8 cellular contexts compared by ENCODE assay signal in the genomic region with DNA sequence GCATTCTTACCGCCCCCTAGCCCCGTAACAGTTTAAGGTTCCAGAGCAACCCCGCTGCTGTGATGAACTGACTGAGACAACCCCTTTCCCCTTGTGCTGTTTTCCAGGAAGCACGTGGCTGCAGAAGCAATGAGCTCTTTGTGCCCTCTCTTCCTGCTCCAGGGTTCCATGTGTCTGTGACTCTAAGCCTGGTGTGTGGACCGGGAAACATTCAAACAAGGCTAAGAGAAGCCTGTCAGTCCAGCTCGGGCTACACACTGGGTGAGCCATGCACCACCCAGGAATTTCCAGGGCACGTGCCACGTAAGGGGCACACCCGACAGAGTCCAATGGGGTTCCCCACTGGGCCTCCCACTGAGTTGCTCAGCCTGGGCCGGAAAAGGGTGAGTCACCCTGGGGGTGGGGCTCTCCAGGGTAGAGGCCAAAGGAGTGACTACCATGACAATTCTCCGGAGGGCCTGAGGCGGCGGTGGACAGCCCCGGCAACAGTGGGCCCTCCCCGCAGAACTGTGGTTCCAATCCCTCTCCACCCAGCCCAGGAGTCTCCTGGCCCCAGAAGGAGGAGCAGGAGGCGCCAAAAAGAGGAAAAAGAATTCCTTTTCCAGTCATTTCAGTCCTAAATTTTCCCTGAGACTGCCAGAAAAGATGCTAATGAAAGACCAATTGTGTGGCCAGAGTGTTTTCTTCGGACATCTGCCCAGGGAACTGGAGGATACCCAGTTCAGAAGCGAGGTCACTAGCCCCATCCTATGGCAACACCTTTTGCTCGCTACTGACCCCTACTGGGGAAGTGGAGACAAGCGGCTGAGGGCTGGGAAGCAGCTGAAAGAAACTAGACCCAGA.
DNase-seq lines count a peak whose midpoint lies in the region; ATAC-seq and TF ChIP-seq lines count a peak whose summit lies in the region.

No MANE protein-coding gene starts in this region.

- H3K36me3 ChIP-seq in Karpas-422 (ENCODE audit: insufficient read depth, low read length) (no peaks in the 10 kb centered on the region), body of pancreas (replicated peaks in 1 of 2; ENCODE audit: insufficient read depth in 1 of 2, low read depth in 2 of 2) (no peaks in the 10 kb centered on the region), spleen (no peaks in the 10 kb centered on the region)

- ATAC-seq in body of pancreas = peak; percentile 86

- no peaks in the 10 kb centered on the region for H3K9me2 ChIP-seq in Karpas-422 (replicated peaks; ENCODE audit: insufficient read depth, low read length)

- DNase-seq in GOT3 (lab: John Stamatoyannopoulos, UW) (peak; percentile 89), Karpas-422 (peak; percentile 98), UCSD-AML1 (lab: John Stamatoyannopoulos, UW; ENCODE audit: unreplicated experiment) (peak; percentile 79), body of pancreas (peak; percentile 76 to 84 (median 84)), iPS-NIHi7 (ENCODE audit: extremely low spot score) (peak; percentile 87), spleen (peak; percentile 92), NCI-H2227 treated with DMSO at 0.1 percent for 48 hours (lab: John Stamatoyannopoulos, UW) (no peak)

- peak overlapping the region; percentile 2; the same call in 1 of the 2 replicates for H3K4me3 ChIP-seq in Karpas-422 (ENCODE audit: low read length)
- no peak overlapping the region for H3K4me3 ChIP-seq in body of pancreas
- H3K4me3 ChIP-seq in spleen = peak overlapping the region in 2 of 8 donors; percentile 1 to 49

- TF ChIP-seq POLR2A in body of pancreas (IDR thresholded peaks at IDR 0.05) (no peak), spleen (IDR thresholded peaks at IDR 0.05) (no peak)

- intact Hi-C loops in body of pancreas (cut with DNase I) = no loop called here
- intact Hi-C loops in spleen (cut with DNase I; ENCODE audit: low total_unique reads) = no loop called here

- TF ChIP-seq CTCF in GM12801 (IDR thresholded peaks at IDR 0.05; ENCODE audit: extremely low read depth, insufficient read length) (peak; percentile 98), body of pancreas (IDR thresholded peaks at IDR 0.05) (peak; percentile 69 to 88 (median 82)), spleen (IDR thresholded peaks at IDR 0.05 in 8 of 11, conservative IDR thresholded peaks at IDR 0.05 in 3 of 11) (peak; percentile 72 to 95 (median 87))

- H3K9me3 ChIP-seq in Karpas-422 (ENCODE audit: low read length) (no peaks in the 10 kb centered on the region), body of pancreas (no peaks in the 10 kb centered on the region), spleen (no peaks in the 10 kb centered on the region)

- peak overlapping the region; percentile 78 for H2AFZ ChIP-seq in Karpas-422 (ENCODE audit: low read length)

- peak overlapping the region; percentile 31 for H3K9ac ChIP-seq in Karpas-422 (ENCODE audit: low read length)

- H3K79me2 ChIP-seq in Karpas-422 (ENCODE audit: low read length) = no peaks in the 10 kb centered on the region

- H3K27ac ChIP-seq in Karpas-422 (ENCODE audit: low read length) (no peak overlapping the region), body of pancreas (peak overlapping the region in 2 of 4 donors; percentile 45 to 61), spleen (peak overlapping the region in 7 of 8 donors; percentile 33 to 84 (median 76))

- 38% methylated on average over 11 to 20 of the region's 20 CpGs for WGBS in body of pancreas, 2 donors
- WGBS in spleen, 5 donors = 30 to 58% (median 33%) methylated on average over 16 to 20 of the region's 20 CpGs

- peaks cover 37% of the 10 kb centered on the region for H3K4me1 ChIP-seq in Karpas-422 (ENCODE audit: low read length)
- peaks cover 11% of the 10 kb centered on the region for H3K4me1 ChIP-seq in body of pancreas
- peaks cover 0 to 16% (median 13%) of the 10 kb centered on the region in 6 donors for H3K4me1 ChIP-seq in spleen

- H4K20me1 ChIP-seq in Karpas-422 (ENCODE audit: insufficient read depth, low read depth, low read length) = no peaks in the 10 kb centered on the region

- H3K27me3 ChIP-seq in Karpas-422 (ENCODE audit: low read length) (no peaks in the 10 kb centered on the region), body of pancreas (no peaks in the 10 kb centered on the region), spleen (replicated peaks in 1 of 7) (no peaks in the 10 kb centered on the region)

- H3K4me2 ChIP-seq in Karpas-422 (ENCODE audit: low read depth, low read length, poor library complexity, severe bottlenecking) = peak overlapping the region; percentile 41
